ENCODE assay signal across 8 cellular contexts in genomic region chr22:25403284-25403606, GRCh38.
DNase-seq lines count a peak whose midpoint lies in the region; ATAC-seq and TF ChIP-seq lines count a peak whose summit lies in the region.

No MANE protein-coding gene starts in this region.

- 0 out of 2 replicates have a peak overlapping the region, but pooled peaks have one; percentile 52 for H3K4me2 ChIP-seq in OCI-LY1 (ENCODE audit: low read length)

- no peaks in the 10 kb centered on the region for H3K9me2 ChIP-seq in OCI-LY1 (ENCODE audit: low read depth, low read length)

- no peaks in the 10 kb centered on the region for H4K20me1 ChIP-seq in OCI-LY1 (ENCODE audit: insufficient read depth, low read length)

- H3K36me3 ChIP-seq in OCI-LY1 (ENCODE audit: insufficient read depth, low read length) (no peaks in the 10 kb centered on the region), prostate gland (no peaks in the 10 kb centered on the region)

- no peak overlapping the region for H3K27ac ChIP-seq in OCI-LY1 (ENCODE audit: low read depth, low read length, poor library complexity, severe bottlenecking)
- peak overlapping the region; percentile 56 for H3K27ac ChIP-seq in epithelial cell of prostate
- H3K27ac ChIP-seq in prostate gland = peak overlapping the region; percentile 88

- 36% methylated on average over 6 of the region's 6 CpGs for WGBS in prostate gland

- ATAC-seq in HG03159 (IDR thresholded peaks at IDR 0.05; ENCODE audit: unreplicated experiment) = no peak
- no peak for ATAC-seq in HG02885 (IDR thresholded peaks at IDR 0.05; ENCODE audit: poor library complexity, unreplicated experiment)

- intact Hi-C loops in prostate gland (cut with DNase I) = loop anchor here (5.0 kb wide), 1 partner anchor 44 kb away; no protein-coding TSS in a partner anchor

- DNase-seq in D341Med (ENCODE audit: low spot score) (peak; percentile 33), epithelial cell of prostate (ENCODE audit: low read depth, low spot score) (no peak), prostate gland (ENCODE audit: low spot score) (no peak), COR-L47 (lab: John Stamatoyannopoulos, UW) (no peak), AG08396 (ENCODE audit: low spot score) (no peak)

- TF ChIP-seq POLR2A in prostate gland (IDR thresholded peaks at IDR 0.05) = no peak

- H3K9me3 ChIP-seq in OCI-LY1 (ENCODE audit: low read length) = no peaks in the 10 kb centered on the region
- no peaks in the 10 kb centered on the region for H3K9me3 ChIP-seq in prostate gland

- peaks cover 19% of the 10 kb centered on the region for H3K27me3 ChIP-seq in OCI-LY1 (ENCODE audit: insufficient read depth, low read length)
- H3K27me3 ChIP-seq in prostate gland (replicated peaks; ENCODE audit: insufficient read depth) = no peaks in the 10 kb centered on the region

- H3K4me1 ChIP-seq in OCI-LY1 (ENCODE audit: insufficient read depth, low read length, severe bottlenecking) (peaks cover 12% of the 10 kb centered on the region), prostate gland (replicated peaks) (peaks cover 9% of the 10 kb centered on the region)

- H2AFZ ChIP-seq in OCI-LY1 (ENCODE audit: low read length) = no peak overlapping the region

- no peak overlapping the region for H3K9ac ChIP-seq in OCI-LY1 (ENCODE audit: low read length)

- no peaks in the 10 kb centered on the region for H3K79me2 ChIP-seq in OCI-LY1 (ENCODE audit: insufficient read depth, low read length)

- TF ChIP-seq CTCF in OCI-LY1 (IDR thresholded peaks at IDR 0.05; ENCODE audit: low read length) (no peak), prostate gland (IDR thresholded peaks at IDR 0.05) (no peak)

- no peaks in the 10 kb centered on the region for H3F3A ChIP-seq in OCI-LY1 (ENCODE audit: insufficient read depth, low read length)

- H3K4me3 ChIP-seq in OCI-LY1 (ENCODE audit: low read depth, low read length, poor library complexity, severe bottlenecking) = no peak overlapping the region
- peak overlapping the region in 1 of 2 donors; percentile 90 for H3K4me3 ChIP-seq in prostate gland
